Comparison of ENCODE assay signal across 23 cellular contexts in genomic region chr2:1846046-1847015, GRCh38.
DNase-seq lines count a peak whose midpoint lies in the region; ATAC-seq and TF ChIP-seq lines count a peak whose summit lies in the region.
"Had no signal": no experiment of that assay in that cellular context is flagged by ENCODE, and none has a peak within 500 bp of the region (broad histone marks: within the 10 kb centered on the region; RNA-seq: fewer than 3 reads in every experiment).

No MANE protein-coding gene starts in this region.

- H3K27ac Mint-ChIP-seq in mesothelial cell of epicardium, result peak overlapping the region; percentile 48
- H3K27ac Mint-ChIP-seq in activated CD8-positive, alpha-beta T cell treated with anti-CD3 and anti-CD28 coated beads, Interleukin-2, amount 10 ng/mL, durations not matched to agents 7 days and 5 days, result no peak overlapping the region
- H3K27ac Mint-ChIP-seq: CD14-positive monocyte; CD8-positive, alpha-beta memory T cell; GM23338; H9; HFFc6 had no signal

- no peaks in the 10 kb centered on the region for H3K36me3 Mint-ChIP-seq in mesothelial cell of epicardium
- no peaks in the 10 kb centered on the region for H3K36me3 Mint-ChIP-seq in activated CD8-positive, alpha-beta T cell treated with anti-CD3 and anti-CD28 coated beads, Interleukin-2, amount 10 ng/mL, durations not matched to agents 7 days and 5 days (ENCODE audit: low read depth)
- H3K36me3 Mint-ChIP-seq: CD14-positive monocyte; CD8-positive, alpha-beta memory T cell had no signal

- no peak for TF ChIP-seq CTCF in mesothelial cell of epicardium (IDR thresholded peaks at IDR 0.05; ENCODE audit: unreplicated experiment)

- peaks cover 64% of the 10 kb centered on the region for H3K27me3 Mint-ChIP-seq in mesothelial cell of epicardium (ENCODE audit: low read depth)
- no peaks in the 10 kb centered on the region for H3K27me3 Mint-ChIP-seq in activated CD8-positive, alpha-beta T cell treated with anti-CD3 and anti-CD28 coated beads, Interleukin-2, amount 10 ng/mL, durations not matched to agents 7 days and 5 days (ENCODE audit: low read depth)

- peak; percentile 31 for DNase-seq in cardiac septum (ENCODE audit: low spot score)
- no peak for DNase-seq in Right ventricle myocardium inferior (ENCODE audit: missing footprints)
- no peak for DNase-seq in mesothelial cell of epicardium (ENCODE audit: low spot score in 2 of 2, unreplicated experiment in 2 of 2)
- DNase-seq in posterior vena cava (ENCODE audit: low spot score), result peak; percentile 58
- no peak for DNase-seq in NCI-H1694 treated with DMSO at 0.1 percent for 48 hours (lab: John Stamatoyannopoulos, UW)
- no peak for DNase-seq in nucleus accumbens (lab: John Stamatoyannopoulos, UW)
- DNase-seq in activated CD8-positive, alpha-beta T cell treated with anti-CD3 and anti-CD28 coated beads, Interleukin-2, amount 10 ng/mL, durations not matched to agents 7 days and 5 days, result no peak
- DNase-seq: ACHN, BE2C, DMS 273 treated with DMSO at 0.1 percent for 48 hours, DMS79 treated with DMSO at 0.1 percent for 48 hours, H9, HFFc6, KBM-7, MM.1S, NCI-H2029 treated with DMSO at 0.1 percent for 48 hours, NCI-H226, NCI-H69, SIG-M5 had no signal

- H3K9me3 Mint-ChIP-seq in mesothelial cell of epicardium, result no peaks in the 10 kb centered on the region
- H3K9me3 Mint-ChIP-seq in activated CD8-positive, alpha-beta T cell treated with anti-CD3 and anti-CD28 coated beads, Interleukin-2, amount 10 ng/mL, durations not matched to agents 7 days and 5 days (ENCODE audit: insufficient read depth), result no peaks in the 10 kb centered on the region
- H3K9me3 Mint-ChIP-seq: CD8-positive, alpha-beta memory T cell; H9; HFFc6 had no signal

- H3K4me1 Mint-ChIP-seq in mesothelial cell of epicardium, result peaks cover 16% of the 10 kb centered on the region
- H3K4me1 Mint-ChIP-seq in activated CD8-positive, alpha-beta T cell treated with anti-CD3 and anti-CD28 coated beads, Interleukin-2, amount 10 ng/mL, durations not matched to agents 7 days and 5 days (ENCODE audit: low read depth), result no peaks in the 10 kb centered on the region
- H3K4me1 Mint-ChIP-seq: CD14-positive monocyte; CD8-positive, alpha-beta memory T cell had no signal

- POLR2A ChIA-PET in activated CD8-positive, alpha-beta T cell treated with anti-CD3 and anti-CD28 coated beads, Interleukin-2, amount 10 ng/mL, durations not matched to agents 7 days and 5 days (lab: Charles Lee), result no interaction called here

- ATAC-seq in Right ventricle myocardium inferior, result no peak
- no peak for ATAC-seq in activated CD8-positive, alpha-beta T cell treated with anti-CD3 and anti-CD28 coated beads, Interleukin-2, amount 10 ng/mL, durations not matched to agents 7 days and 5 days
- ATAC-seq: GM23338, Panc1 had no signal

- CTCF ChIA-PET in activated CD8-positive, alpha-beta T cell treated with anti-CD3 and anti-CD28 coated beads, Interleukin-2, amount 10 ng/mL, durations not matched to agents 7 days and 5 days (lab: Charles Lee), result no interaction called here

- intact Hi-C loops in cardiac septum (cut with DNase I) (no loop called here), Right ventricle myocardium inferior (cut with DNase I) (no loop called here), posterior vena cava (cut with DNase I) (no loop called here)

- no peak overlapping the region for H3K4me3 Mint-ChIP-seq in mesothelial cell of epicardium
- no peak overlapping the region for H3K4me3 Mint-ChIP-seq in activated CD8-positive, alpha-beta T cell treated with anti-CD3 and anti-CD28 coated beads, Interleukin-2, amount 10 ng/mL, durations not matched to agents 7 days and 5 days
- H3K4me3 Mint-ChIP-seq: CD14-positive monocyte; CD8-positive, alpha-beta memory T cell; GM23338; H9; HFFc6 had no signal

Comparison
In these comparisons a context has a peak if more than half of its experiments do, and no peak if none do; other contexts are left out.
1. DNase-seq: peak in cardiac septum (single experiment) and posterior vena cava (single experiment); none in Right ventricle myocardium inferior (single experiment), mesothelial cell of epicardium (0 of 2), NCI-H1694 treated with DMSO at 0.1 percent for 48 hours (single experiment), nucleus accumbens (0 of 56) and activated CD8-positive, alpha-beta T cell treated with anti-CD3 and anti-CD28 coated beads, Interleukin-2, amount 10 ng/mL, durations not matched to agents 7 days and 5 days (single experiment).